ENCODE assay signal across 1 cellular context in genomic region chr3:127789051-127789450, GRCh38.
TF ChIP-seq lines count a peak whose summit lies in the region.

No MANE protein-coding gene starts in this region.

TF ChIP-seq in A549, 52 proteins besides CTCF, POLR2A, EP300 and RAD21:
- TF ChIP-seq FOSB (CRISPR knock-in tag; IDR thresholded peaks at IDR 0.05) = no peak
- TF ChIP-seq POLR2AphosphoS2 (conservative IDR thresholded peaks at IDR 0.05; ENCODE audit: low read length) = no peak
- no peak for TF ChIP-seq SMC3 (IDR thresholded peaks at IDR 0.05)
- no peak for TF ChIP-seq NPAS2 (CRISPR knock-in tag; IDR thresholded peaks at IDR 0.05; ENCODE audit: borderline replicate concordance)
- no peak for TF ChIP-seq KDM1A (IDR thresholded peaks at IDR 0.05; ENCODE audit: low read depth)
- TF ChIP-seq, protein P1, sequence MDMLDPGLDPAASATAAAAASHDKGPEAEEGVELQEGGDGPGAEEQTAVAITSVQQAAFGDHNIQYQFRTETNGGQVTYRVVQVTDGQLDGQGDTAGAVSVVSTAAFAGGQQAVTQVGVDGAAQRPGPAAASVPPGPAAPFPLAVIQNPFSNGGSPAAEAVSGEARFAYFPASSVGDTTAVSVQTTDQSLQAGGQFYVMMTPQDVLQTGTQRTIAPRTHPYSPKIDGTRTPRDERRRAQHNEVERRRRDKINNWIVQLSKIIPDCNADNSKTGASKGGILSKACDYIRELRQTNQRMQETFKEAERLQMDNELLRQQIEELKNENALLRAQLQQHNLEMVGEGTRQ (IDR thresholded peaks at IDR 0.05) = no peak
- no peak for TF ChIP-seq BCL3 (IDR thresholded peaks at IDR 0.05)
- TF ChIP-seq HOXB5 (CRISPR knock-in tag; IDR thresholded peaks at IDR 0.05) = no peak
- no peak for TF ChIP-seq JUN (IDR thresholded peaks at IDR 0.05)
- no peak for TF ChIP-seq TFCP2L1 (CRISPR knock-in tag; IDR thresholded peaks at IDR 0.05)
- no peak for TF ChIP-seq MAZ (IDR thresholded peaks at IDR 0.05; ENCODE audit: borderline replicate concordance, low read depth, low read length)
- no peak for TF ChIP-seq CBX2 (IDR thresholded peaks at IDR 0.05; ENCODE audit: borderline replicate concordance, low read depth)
- TF ChIP-seq EHF (CRISPR knock-in tag; IDR thresholded peaks at IDR 0.05) = no peak
